In the genomic region with DNA sequence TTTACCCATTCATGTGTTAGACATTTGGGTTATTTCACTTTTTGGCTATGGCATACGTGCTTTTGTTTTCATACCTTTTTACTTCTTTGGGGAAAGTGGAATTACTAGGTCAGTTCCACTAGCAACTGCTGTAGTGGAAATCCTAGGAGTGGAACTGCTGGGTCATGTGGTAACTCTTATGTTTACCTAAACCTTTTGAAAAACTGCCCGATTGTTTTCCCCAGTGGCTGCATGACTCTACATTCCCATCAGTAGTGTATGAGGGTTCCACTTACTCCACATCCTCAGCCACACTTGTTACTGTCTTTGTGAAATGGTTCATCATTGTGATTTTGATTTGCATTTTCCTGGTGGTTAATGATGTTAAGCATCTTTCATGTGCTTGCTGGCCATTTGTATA, we compare ENCODE assay signal across 1 cellular context.
TF ChIP-seq lines count a peak whose summit lies in the region.

No MANE protein-coding gene starts in this region.

TF ChIP-seq in HepG2, 621 proteins besides CTCF, POLR2A, EP300 and RAD21 (continued from another document):
- TF ChIP-seq, protein P1, sequence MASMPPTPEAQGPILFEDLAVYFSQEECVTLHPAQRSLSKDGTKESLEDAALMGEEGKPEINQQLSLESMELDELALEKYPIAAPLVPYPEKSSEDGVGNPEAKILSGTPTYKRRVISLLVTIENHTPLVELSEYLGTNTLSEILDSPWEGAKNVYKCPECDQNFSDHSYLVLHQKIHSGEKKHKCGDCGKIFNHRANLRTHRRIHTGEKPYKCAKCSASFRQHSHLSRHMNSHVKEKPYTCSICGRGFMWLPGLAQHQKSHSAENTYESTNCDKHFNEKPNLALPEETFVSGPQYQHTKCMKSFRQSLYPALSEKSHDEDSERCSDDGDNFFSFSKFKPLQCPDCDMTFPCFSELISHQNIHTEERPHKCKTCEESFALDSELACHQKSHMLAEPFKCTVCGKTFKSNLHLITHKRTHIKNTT (CRISPR knock-in tag; IDR thresholded peaks at IDR 0.05): no peak
- TF ChIP-seq ZNF776 (CRISPR knock-in tag; IDR thresholded peaks at IDR 0.05) (no peak), SNAPC2 (CRISPR knock-in tag; IDR thresholded peaks at IDR 0.05) (no peak), ZNF883 (CRISPR knock-in tag; IDR thresholded peaks at IDR 0.05; ENCODE audit: not compliant biosample characterization) (no peak), ZFP82 (CRISPR knock-in tag; IDR thresholded peaks at IDR 0.05; ENCODE audit: borderline replicate concordance) (no peak), ZNF143 (CRISPR knock-in tag; IDR thresholded peaks at IDR 0.05) (no peak), ZNF609 (CRISPR knock-in tag; IDR thresholded peaks at IDR 0.05; ENCODE audit: borderline replicate concordance) (no peak)
- TF ChIP-seq, protein P2, sequence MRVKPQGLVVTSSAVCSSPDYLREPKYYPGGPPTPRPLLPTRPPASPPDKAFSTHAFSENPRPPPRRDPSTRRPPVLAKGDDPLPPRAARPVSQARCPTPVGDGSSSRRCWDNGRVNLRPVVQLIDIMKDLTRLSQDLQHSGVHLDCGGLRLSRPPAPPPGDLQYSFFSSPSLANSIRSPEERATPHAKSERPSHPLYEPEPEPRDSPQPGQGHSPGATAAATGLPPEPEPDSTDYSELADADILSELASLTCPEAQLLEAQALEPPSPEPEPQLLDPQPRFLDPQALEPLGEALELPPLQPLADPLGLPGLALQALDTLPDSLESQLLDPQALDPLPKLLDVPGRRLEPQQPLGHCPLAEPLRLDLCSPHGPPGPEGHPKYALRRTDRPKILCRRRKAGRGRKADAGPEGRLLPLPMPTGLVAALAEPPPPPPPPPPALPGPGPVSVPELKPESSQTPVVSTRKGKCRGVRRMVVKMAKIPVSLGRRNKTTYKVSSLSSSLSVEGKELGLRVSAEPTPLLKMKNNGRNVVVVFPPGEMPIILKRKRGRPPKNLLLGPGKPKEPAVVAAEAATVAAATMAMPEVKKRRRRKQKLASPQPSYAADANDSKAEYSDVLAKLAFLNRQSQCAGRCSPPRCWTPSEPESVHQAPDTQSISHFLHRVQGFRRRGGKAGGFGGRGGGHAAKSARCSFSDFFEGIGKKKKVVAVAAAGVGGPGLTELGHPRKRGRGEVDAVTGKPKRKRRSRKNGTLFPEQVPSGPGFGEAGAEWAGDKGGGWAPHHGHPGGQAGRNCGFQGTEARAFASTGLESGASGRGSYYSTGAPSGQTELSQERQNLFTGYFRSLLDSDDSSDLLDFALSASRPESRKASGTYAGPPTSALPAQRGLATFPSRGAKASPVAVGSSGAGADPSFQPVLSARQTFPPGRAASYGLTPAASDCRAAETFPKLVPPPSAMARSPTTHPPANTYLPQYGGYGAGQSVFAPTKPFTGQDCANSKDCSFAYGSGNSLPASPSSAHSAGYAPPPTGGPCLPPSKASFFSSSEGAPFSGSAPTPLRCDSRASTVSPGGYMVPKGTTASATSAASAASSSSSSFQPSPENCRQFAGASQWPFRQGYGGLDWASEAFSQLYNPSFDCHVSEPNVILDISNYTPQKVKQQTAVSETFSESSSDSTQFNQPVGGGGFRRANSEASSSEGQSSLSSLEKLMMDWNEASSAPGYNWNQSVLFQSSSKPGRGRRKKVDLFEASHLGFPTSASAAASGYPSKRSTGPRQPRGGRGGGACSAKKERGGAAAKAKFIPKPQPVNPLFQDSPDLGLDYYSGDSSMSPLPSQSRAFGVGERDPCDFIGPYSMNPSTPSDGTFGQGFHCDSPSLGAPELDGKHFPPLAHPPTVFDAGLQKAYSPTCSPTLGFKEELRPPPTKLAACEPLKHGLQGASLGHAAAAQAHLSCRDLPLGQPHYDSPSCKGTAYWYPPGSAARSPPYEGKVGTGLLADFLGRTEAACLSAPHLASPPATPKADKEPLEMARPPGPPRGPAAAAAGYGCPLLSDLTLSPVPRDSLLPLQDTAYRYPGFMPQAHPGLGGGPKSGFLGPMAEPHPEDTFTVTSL (CRISPR knock-in tag; IDR thresholded peaks at IDR 0.05; ENCODE audit: borderline replicate concordance): no peak
- TF ChIP-seq, protein P3, sequence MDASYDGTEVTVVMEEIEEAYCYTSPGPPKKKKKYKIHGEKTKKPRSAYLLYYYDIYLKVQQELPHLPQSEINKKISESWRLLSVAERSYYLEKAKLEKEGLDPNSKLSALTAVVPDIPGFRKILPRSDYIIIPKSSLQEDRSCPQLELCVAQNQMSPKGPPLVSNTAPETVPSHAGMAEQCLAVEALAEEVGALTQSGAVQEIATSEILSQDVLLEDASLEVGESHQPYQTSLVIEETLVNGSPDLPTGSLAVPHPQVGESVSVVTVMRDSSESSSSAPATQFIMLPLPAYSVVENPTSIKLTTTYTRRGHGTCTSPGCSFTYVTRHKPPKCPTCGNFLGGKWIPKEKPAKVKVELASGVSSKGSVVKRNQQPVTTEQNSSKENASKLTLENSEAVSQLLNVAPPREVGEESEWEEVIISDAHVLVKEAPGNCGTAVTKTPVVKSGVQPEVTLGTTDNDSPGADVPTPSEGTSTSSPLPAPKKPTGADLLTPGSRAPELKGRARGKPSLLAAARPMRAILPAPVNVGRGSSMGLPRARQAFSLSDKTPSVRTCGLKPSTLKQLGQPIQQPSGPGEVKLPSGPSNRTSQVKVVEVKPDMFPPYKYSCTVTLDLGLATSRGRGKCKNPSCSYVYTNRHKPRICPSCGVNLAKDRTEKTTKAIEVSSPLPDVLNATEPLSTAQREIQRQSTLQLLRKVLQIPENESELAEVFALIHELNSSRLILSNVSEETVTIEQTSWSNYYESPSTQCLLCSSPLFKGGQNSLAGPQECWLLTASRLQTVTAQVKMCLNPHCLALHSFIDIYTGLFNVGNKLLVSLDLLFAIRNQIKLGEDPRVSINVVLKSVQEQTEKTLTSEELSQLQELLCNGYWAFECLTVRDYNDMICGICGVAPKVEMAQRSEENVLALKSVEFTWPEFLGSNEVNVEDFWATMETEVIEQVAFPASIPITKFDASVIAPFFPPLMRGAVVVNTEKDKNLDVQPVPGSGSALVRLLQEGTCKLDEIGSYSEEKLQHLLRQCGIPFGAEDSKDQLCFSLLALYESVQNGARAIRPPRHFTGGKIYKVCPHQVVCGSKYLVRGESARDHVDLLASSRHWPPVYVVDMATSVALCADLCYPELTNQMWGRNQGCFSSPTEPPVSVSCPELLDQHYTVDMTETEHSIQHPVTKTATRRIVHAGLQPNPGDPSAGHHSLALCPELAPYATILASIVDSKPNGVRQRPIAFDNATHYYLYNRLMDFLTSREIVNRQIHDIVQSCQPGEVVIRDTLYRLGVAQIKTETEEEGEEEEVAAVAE (CRISPR knock-in tag; IDR thresholded peaks at IDR 0.05; ENCODE audit: borderline replicate concordance): no peak
